ENCODE assay signal across 20 cellular contexts in genomic region chr6:159961523-159961922, GRCh38. TPM values are rescaled to one million over a fixed set of nuclear protein-coding genes. Genes with fewer than 3 reads are reported as not detected.
A peak's percentile ranks its signal among the peaks of the same experiment; 100 is the strongest.
DNase-seq lines count a peak whose midpoint lies in the region; ATAC-seq and TF ChIP-seq lines count a peak whose summit lies in the region.
"Had no signal": no experiment of that assay in that cellular context is flagged by ENCODE, and none has a peak within 500 bp of the region (broad histone marks: within the 10 kb centered on the region; RNA-seq: fewer than 3 reads in every experiment).

No MANE protein-coding gene starts in this region.

- no peak overlapping the region for H2AFZ ChIP-seq in OCI-LY3 (ENCODE audit: low read depth, low read length)

- TF ChIP-seq CTCF in OCI-LY3 (IDR thresholded peaks at IDR 0.05; ENCODE audit: low read depth, low read length) = no peak
- TF ChIP-seq CTCF in foreskin keratinocyte (conservative IDR thresholded peaks at IDR 0.05) = no peak
- TF ChIP-seq CTCF in coronary artery (IDR thresholded peaks at IDR 0.05) = no peak
- TF ChIP-seq CTCF in body of pancreas (IDR thresholded peaks at IDR 0.05) = no peak

- H3K4me1 ChIP-seq in OCI-LY3 (ENCODE audit: low read length) (peaks cover 38% of the 10 kb centered on the region), foreskin keratinocyte (peaks cover 26% of the 10 kb centered on the region), body of pancreas (peaks cover 6% of the 10 kb centered on the region)

- ATAC-seq in GM19463 (IDR thresholded peaks at IDR 0.05; ENCODE audit: unreplicated experiment) = peak; percentile 41
- ATAC-seq in foreskin keratinocyte = peak; percentile 89
- ATAC-seq in body of pancreas = no peak

- no peaks in the 10 kb centered on the region for H4K20me1 ChIP-seq in OCI-LY3 (ENCODE audit: insufficient read depth, low read length)

- no peaks in the 10 kb centered on the region for H3K9me3 ChIP-seq in OCI-LY3 (ENCODE audit: insufficient read depth, low read length)
- no peaks in the 10 kb centered on the region for H3K9me3 ChIP-seq in body of pancreas
- H3K9me3 ChIP-seq: ovary had no signal

- no peaks in the 10 kb centered on the region for H3K79me2 ChIP-seq in OCI-LY3 (ENCODE audit: low read length)

- H3K36me3 ChIP-seq in OCI-LY3 (replicated peaks; ENCODE audit: low read depth, low read length) (no peaks in the 10 kb centered on the region), body of pancreas (replicated peaks in 1 of 2; ENCODE audit: insufficient read depth in 1 of 2, low read depth in 2 of 2) (no peaks in the 10 kb centered on the region)
- H3K36me3 ChIP-seq: ovary had no signal

- DNase-seq in A172 (ENCODE audit: low spot score) (peak; percentile 54), foreskin keratinocyte (peak; percentile 50 to 79), coronary artery (ENCODE audit: low spot score) (no peak), body of pancreas (no peak), NCI-H774 (lab: John Stamatoyannopoulos, UW) (no peak)
- DNase-seq in activated CD4-positive, alpha-beta T cell treated with anti-CD3 and anti-CD28 coated beads, Interleukin-2, amount 50 U/mL, for 1 hour = no peak
- DNase-seq: ACHN; activated CD4-positive, CD25-positive, alpha-beta regulatory T cell; activated gamma-delta T cell treated with Interleukin-2 at 50 U/mL for 16 hours; aorta; erythroblast; GDM1; left cardiac atrium; NCI-H1930; NCI-H510A; ovary; T-helper 1 cell had no signal

- 68 to 79% methylated on average over 2 of the region's 2 CpGs for WGBS in body of pancreas, 2 donors

- H3K9ac ChIP-seq in OCI-LY3 (ENCODE audit: low read length) = no peak overlapping the region

- H3K27me3 ChIP-seq in OCI-LY3 (ENCODE audit: low read depth, low read length) (no peaks in the 10 kb centered on the region), foreskin keratinocyte (no peaks in the 10 kb centered on the region), body of pancreas (no peaks in the 10 kb centered on the region)
- H3K27me3 ChIP-seq: ovary had no signal

- H3K27ac ChIP-seq in OCI-LY3 (ENCODE audit: low read length) (no peak overlapping the region), foreskin keratinocyte (peak overlapping the region; percentile 8), coronary artery (no peak overlapping the region), body of pancreas (no peak overlapping the region)
- H3K27ac ChIP-seq: HL-60, ovary had no signal

- peak overlapping the region; percentile 28 for H3K4me2 ChIP-seq in OCI-LY3 (ENCODE audit: low read length)

- H3K4me3 ChIP-seq in OCI-LY3 (ENCODE audit: low read length) (no peak overlapping the region), coronary artery (no peak overlapping the region), body of pancreas (no peak overlapping the region)
- H3K4me3 ChIP-seq: ovary had no signal

- intact Hi-C loops in body of pancreas (cut with DNase I) = no loop called here

- no peak for TF ChIP-seq POLR2A in body of pancreas (IDR thresholded peaks at IDR 0.05)

RNA-seq across cellular contexts. Expression of gene IGF2R, which starts 7.4 kb away (rescaled TPM):
- 78.4 and 99.8 TPM in 2 replicates for total RNA-seq in A172 (2014; rRNA removed; shearing (Covaris generic))
- total RNA-seq in foreskin keratinocyte (65.6 and 66.5 TPM in 2 replicates), body of pancreas (10 to 100 TPM; 50.8 TPM)
- polyA plus RNA-seq in foreskin keratinocyte = 15.9 and 21.2 TPM in 2 replicates

Comparison
In these comparisons a context has a peak if more than half of its experiments do, and no peak if none do; other contexts are left out.
1. DNase-seq: peak in A172 (single experiment) and foreskin keratinocyte (2 of 2); none in activated CD4-positive, alpha-beta T cell treated with anti-CD3 and anti-CD28 coated beads, Interleukin-2, amount 50 U/mL, for 1 hour (single experiment), coronary artery (single experiment), body of pancreas (0 of 4) and NCI-H774 (single experiment).